36 cellular contexts compared by ENCODE assay signal in genomic region chr15:71755092-71755491, GRCh38.
"Had no signal": no experiment of that assay in that cellular context is flagged by ENCODE, and none has a peak within 500 bp of the region (broad histone marks: within the 10 kb centered on the region; RNA-seq: fewer than 3 reads in every experiment).

No MANE protein-coding gene starts in this region.

- DNase-seq: activated CD4-positive, alpha-beta memory T cell treated with anti-CD3 and anti-CD28 coated beads for 36 hours; activated CD4-positive, alpha-beta T cell treated with anti-CD3 and anti-CD28 coated beads for 4 hours; activated CD4-positive, alpha-beta T cell treated with anti-CD3 and anti-CD28 coated beads, Interleukin-2, amount 50 U/mL, for 1 hour; activated CD8-positive, alpha-beta memory T cell treated with anti-CD3 and anti-CD28 coated beads, Interleukin-2, amount 50 U/mL, for 4 hours; activated naive CD4-positive, alpha-beta T cell treated with anti-CD3 and anti-CD28 coated beads, Interleukin-2, amount 10 ng/mL, durations not matched to agents 7 days and 5 days; activated naive CD8-positive, alpha-beta T cell treated with anti-CD3 and anti-CD28 coated beads, Interleukin-2, amount 50 U/mL, for 24 hours; activated T-cell treated with anti-CD3 and anti-CD28 coated beads for 4 hours; activated T-cell treated with anti-CD3 and anti-CD28 coated beads, Interleukin-2, amount 50 U/mL, for 4 hours; anterior cingulate cortex; caudate nucleus; Kasumi-1; KG1; MG63; NCI-H1092 treated with DMSO at 0.1 percent for 48 hours; NCI-H1417; NCI-H146; NCI-H187; NCI-H2029 treated with DMSO at 0.1 percent for 48 hours; NCI-H2107; NCI-H2171; NCI-H510A; NCI-H526; NCI-H748 treated with DMSO at 0.1 percent for 48 hours; NK-92 treated with Interleukin-12 subunit alpha and Interleukin-12 subunit beta, amount 100 ng/mL, for 24 hours; PC-3; Peyer's patch; Right ventricle myocardium superior; SW 1271; T-helper 1 cell; T-helper 2 cell; T-helper 9 cell had no signal

- ATAC-seq: activated CD4-positive, CD25-positive, alpha-beta regulatory T cell treated with anti-CD3 and anti-CD28 coated beads, Interleukin-2, amount 50 U/mL, for 24 hours; activated naive CD8-positive, alpha-beta T cell treated with anti-CD3 and anti-CD28 coated beads, Interleukin-2, amount 50 U/mL, for 24 hours; activated T-cell treated with anti-CD3 and anti-CD28 coated beads, Interleukin-2, amount 50 U/mL, for 4 hours; PC-3; WTC11 had no signal

- H3K27me3 ChIP-seq: MG63, Peyer's patch had no signal

- H3K9me3 ChIP-seq: Peyer's patch had no signal

- H3K4me3 ChIP-seq: MG63, Peyer's patch had no signal

- H3K27ac ChIP-seq: RWPE1 had no signal

- FAIRE-seq: bronchial epithelial cell, TTC549 had no signal
